Comparison of ENCODE assay signal across 18 cellular contexts in genomic region chr9:104795082-104795481, GRCh38. TPM values are rescaled to one million over a fixed set of nuclear protein-coding genes. Genes with fewer than 3 reads are reported as not detected.
A peak's percentile ranks its signal among the peaks of the same experiment; 100 is the strongest.
DNase-seq lines count a peak whose midpoint lies in the region; ATAC-seq and TF ChIP-seq lines count a peak whose summit lies in the region.
"Had no signal": no experiment of that assay in that cellular context is flagged by ENCODE, and none has a peak within 500 bp of the region (broad histone marks: within the 10 kb centered on the region; RNA-seq: fewer than 3 reads in every experiment).

No MANE protein-coding gene starts in this region.

- no peak overlapping the region for H4K8ac ChIP-seq in mesenchymal stem cell (ENCODE audit: low read length)

- no peak overlapping the region for H3K9ac ChIP-seq in mesenchymal stem cell (ENCODE audit: low read length)

- H2AK5ac ChIP-seq in mesenchymal stem cell (ENCODE audit: low read length, severe bottlenecking), result no peak overlapping the region

- H3K27me3 ChIP-seq in mesenchymal stem cell (ENCODE audit: control insufficient read depth in 1 of 2, insufficient read depth in 1 of 2, low read length in 2 of 2) (no peaks in the 10 kb centered on the region), body of pancreas (no peaks in the 10 kb centered on the region)
- H3K27me3 ChIP-seq: stomach had no signal

- no peak overlapping the region for H3K23ac ChIP-seq in mesenchymal stem cell (ENCODE audit: low read length in 2 of 2)

- H2BK12ac ChIP-seq in mesenchymal stem cell (ENCODE audit: low read length in 2 of 2), result peak overlapping the region in 1 of 2 experiments; percentile 34

- no peak overlapping the region for H3K14ac ChIP-seq in mesenchymal stem cell (ENCODE audit: low read length in 2 of 2)

- no peaks in the 10 kb centered on the region for H3K79me1 ChIP-seq in mesenchymal stem cell (replicated peaks; ENCODE audit: low read length, poor library complexity, severe bottlenecking)

- ATAC-seq in HG02623 (IDR thresholded peaks at IDR 0.05; ENCODE audit: unreplicated experiment) (no peak), HG03521 (IDR thresholded peaks at IDR 0.05; ENCODE audit: unreplicated experiment) (no peak), body of pancreas (no peak)
- ATAC-seq: CD8-positive, alpha-beta T cell; GM12878 had no signal

- H3K4me3 ChIP-seq in fibroblast of the aortic adventitia (ENCODE audit: low read depth, low read length) (no peak overlapping the region), mesenchymal stem cell (ENCODE audit: insufficient read depth in 1 of 2, low read depth in 1 of 2, low read length in 2 of 2) (no peak overlapping the region), body of pancreas (no peak overlapping the region)
- H3K4me3 ChIP-seq: GM12878, prostate gland, stomach had no signal

- TF ChIP-seq POLR2A in body of pancreas (IDR thresholded peaks at IDR 0.05), result no peak

- H3K9me3 ChIP-seq in mesenchymal stem cell (ENCODE audit: control insufficient read depth, low read length) (no peaks in the 10 kb centered on the region), body of pancreas (no peaks in the 10 kb centered on the region)
- H3K9me3 ChIP-seq: prostate gland, stomach had no signal

- H3K18ac ChIP-seq in mesenchymal stem cell (ENCODE audit: low read depth in 1 of 2, low read length in 2 of 2), result no peak overlapping the region

- no peak overlapping the region for H2BK15ac ChIP-seq in mesenchymal stem cell (ENCODE audit: low read depth, poor library complexity, severe bottlenecking)

- TF ChIP-seq CTCF in fibroblast of the aortic adventitia (IDR thresholded peaks at IDR 0.05; ENCODE audit: insufficient read depth, low read length) (no peak), body of pancreas (IDR thresholded peaks at IDR 0.05) (no peak)

- no peak overlapping the region for H3K27ac ChIP-seq in mesenchymal stem cell (ENCODE audit: low read length, poor library complexity, severe bottlenecking)
- no peak overlapping the region for H3K27ac ChIP-seq in body of pancreas
- H3K27ac ChIP-seq: prostate gland had no signal

- H2BK120ac ChIP-seq in mesenchymal stem cell (ENCODE audit: low read depth, low read length), result no peak overlapping the region

- no peak overlapping the region for H2BK5ac ChIP-seq in mesenchymal stem cell (ENCODE audit: low read depth, low read length, poor library complexity, severe bottlenecking)

- H3K4ac ChIP-seq in mesenchymal stem cell (ENCODE audit: low read depth in 1 of 2, low read length in 2 of 2), result no peak overlapping the region

- H3K4me1 ChIP-seq in mesenchymal stem cell (ENCODE audit: control insufficient read depth, insufficient read depth, low read depth, low read length), result peaks cover 3% of the 10 kb centered on the region
- H3K4me1 ChIP-seq in body of pancreas, result no peaks in the 10 kb centered on the region
- H3K4me1 ChIP-seq: prostate gland, stomach had no signal

- H3K36me3 ChIP-seq in mesenchymal stem cell (ENCODE audit: control insufficient read depth in 1 of 2, insufficient read depth in 2 of 2, low read depth in 1 of 2, low read length in 2 of 2) (peaks cover 30 to 98% of the 10 kb centered on the region in 2 experiments), body of pancreas (replicated peaks in 1 of 2; ENCODE audit: insufficient read depth in 1 of 2, low read depth in 2 of 2) (peaks cover 16 to 42% of the 10 kb centered on the region in 2 donors)

- DNase-seq in HT1080 (ENCODE audit: low read depth) (peak; percentile 19), RPMI7951 (ENCODE audit: low read depth) (peak; percentile 11), fibroblast of the aortic adventitia (ENCODE audit: low read depth) (peak; percentile 31), mesenchymal stem cell (peak; percentile 30), body of pancreas (no peak), NCI-H1092 (lab: John Stamatoyannopoulos, UW) (no peak)
- DNase-seq: activated naive CD8-positive, alpha-beta T cell treated with anti-CD3 and anti-CD28 coated beads, Interleukin-2, amount 10 ng/mL, durations not matched to agents 7 days and 5 days; CD8-positive, alpha-beta T cell; cortex of kidney; DMS79; NCI-H1417 treated with DMSO at 0.1 percent for 48 hours; NCI-H510A treated with DMSO at 0.1 percent for 48 hours; stimulated activated CD4-positive, alpha-beta T cell treated with anti-CD3 and anti-CD28 coated beads, Interleukin-4, amount 100 ng/mL, for 4 hours; stomach had no signal

- no peak overlapping the region for H4K91ac ChIP-seq in mesenchymal stem cell (ENCODE audit: low read length)

- intact Hi-C loops in body of pancreas (cut with DNase I), result no loop called here

- H2AFZ ChIP-seq in mesenchymal stem cell (ENCODE audit: low read depth, low read length), result no peak overlapping the region

- no peak overlapping the region for H3K4me2 ChIP-seq in mesenchymal stem cell (ENCODE audit: low read length, poor library complexity, severe bottlenecking)

- WGBS in mesenchymal stem cell, result 15% methylated on average over 1 of the region's 1 CpG
- 67 to 76% methylated on average over 1 of the region's 1 CpG for WGBS in body of pancreas, 2 donors

RNA-seq across cellular contexts. Expression of gene NIPSNAP3B, which starts 31.2 kb away (rescaled TPM):
- total RNA-seq in HT1080 (2014; rRNA removed; shearing (Covaris generic)), result 0.19 TPM in 1 of 2 replicates, not detected in the other
- 0.14 and 0.58 TPM in 2 replicates for polyA plus RNA-seq in HT1080 (2015; cell fraction: cytosol; rRNA removed)
- 0.83 and 0.84 TPM in 2 replicates for polyA plus RNA-seq in HT1080 (2015; cell fraction: nucleus; rRNA removed)
- total RNA-seq in RPMI7951 (2014; rRNA removed; shearing (Covaris generic)), result 2.1 and 2.6 TPM in 2 replicates
- 0.72 TPM in 1 of 2 replicates, not detected in the other for total RNA-seq in fibroblast of the aortic adventitia (ENCODE audit: low replicate concordance)
- polyA plus RNA-seq in mesenchymal stem cell (2013, experiment 1 of 2), result 0.51 TPM
- polyA plus RNA-seq in mesenchymal stem cell (2013, experiment 2 of 2), result 0.52 TPM
- 1 to 10 TPM in 1 of 2 donors, not detected in 1; 2.6 TPM for total RNA-seq in body of pancreas

RNA-seq across cellular contexts. Expression of gene NIPSNAP3A, which starts 47.6 kb away (rescaled TPM):
- total RNA-seq in HT1080 (2014; rRNA removed; shearing (Covaris generic)), result 20.7 and 22.6 TPM in 2 replicates
- 30.5 and 35.3 TPM in 2 replicates for polyA plus RNA-seq in HT1080 (2015; cell fraction: cytosol; rRNA removed)
- 46.6 and 54.7 TPM in 2 replicates for polyA plus RNA-seq in HT1080 (2015; cell fraction: nucleus; rRNA removed)
- total RNA-seq in RPMI7951 (2014; rRNA removed; shearing (Covaris generic)), result 76.8 and 93.5 TPM in 2 replicates
- total RNA-seq in fibroblast of the aortic adventitia (ENCODE audit: low replicate concordance) (52.9 and 56.6 TPM in 2 replicates), body of pancreas (10 to 100 TPM; 12.5 to 15.2 TPM)
- polyA plus RNA-seq in mesenchymal stem cell (2013, experiment 1 of 2), result 18.9 TPM
- 21.5 TPM for polyA plus RNA-seq in mesenchymal stem cell (2013, experiment 2 of 2)

Comparison
In these comparisons a context has a peak if more than half of its experiments do, and no peak if none do; other contexts are left out.
1. DNase-seq: peak in HT1080 (single experiment), RPMI7951 (single experiment), fibroblast of the aortic adventitia (single experiment) and mesenchymal stem cell (single experiment); none in body of pancreas (0 of 4) and NCI-H1092 (single experiment).